Comparison of ENCODE assay signal across 1 cellular context in the genomic region with DNA sequence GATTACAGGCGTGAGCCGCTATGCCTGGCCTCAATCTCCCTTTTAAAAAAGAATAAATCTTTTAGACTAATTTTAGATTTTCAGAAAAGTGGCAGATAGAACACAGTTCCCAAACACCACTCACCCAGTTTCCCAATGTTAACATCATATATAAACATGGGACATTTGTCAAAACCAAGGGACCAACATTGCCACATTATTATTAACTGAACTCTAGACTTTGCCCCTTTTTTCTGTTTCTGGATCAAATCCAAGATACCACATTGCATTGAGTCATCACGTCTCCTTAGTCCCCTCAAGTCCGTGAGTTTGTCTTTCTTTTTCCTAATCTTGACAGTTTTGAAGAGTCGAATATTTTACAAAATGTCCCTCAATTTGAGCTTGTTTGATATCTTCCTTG.
TF ChIP-seq lines count a peak whose summit lies in the region.

No MANE protein-coding gene starts in this region.

TF ChIP-seq in GM23338, 12 proteins besides CTCF, POLR2A, EP300 and RAD21 (continued from another document):
- TF ChIP-seq, protein P1, sequence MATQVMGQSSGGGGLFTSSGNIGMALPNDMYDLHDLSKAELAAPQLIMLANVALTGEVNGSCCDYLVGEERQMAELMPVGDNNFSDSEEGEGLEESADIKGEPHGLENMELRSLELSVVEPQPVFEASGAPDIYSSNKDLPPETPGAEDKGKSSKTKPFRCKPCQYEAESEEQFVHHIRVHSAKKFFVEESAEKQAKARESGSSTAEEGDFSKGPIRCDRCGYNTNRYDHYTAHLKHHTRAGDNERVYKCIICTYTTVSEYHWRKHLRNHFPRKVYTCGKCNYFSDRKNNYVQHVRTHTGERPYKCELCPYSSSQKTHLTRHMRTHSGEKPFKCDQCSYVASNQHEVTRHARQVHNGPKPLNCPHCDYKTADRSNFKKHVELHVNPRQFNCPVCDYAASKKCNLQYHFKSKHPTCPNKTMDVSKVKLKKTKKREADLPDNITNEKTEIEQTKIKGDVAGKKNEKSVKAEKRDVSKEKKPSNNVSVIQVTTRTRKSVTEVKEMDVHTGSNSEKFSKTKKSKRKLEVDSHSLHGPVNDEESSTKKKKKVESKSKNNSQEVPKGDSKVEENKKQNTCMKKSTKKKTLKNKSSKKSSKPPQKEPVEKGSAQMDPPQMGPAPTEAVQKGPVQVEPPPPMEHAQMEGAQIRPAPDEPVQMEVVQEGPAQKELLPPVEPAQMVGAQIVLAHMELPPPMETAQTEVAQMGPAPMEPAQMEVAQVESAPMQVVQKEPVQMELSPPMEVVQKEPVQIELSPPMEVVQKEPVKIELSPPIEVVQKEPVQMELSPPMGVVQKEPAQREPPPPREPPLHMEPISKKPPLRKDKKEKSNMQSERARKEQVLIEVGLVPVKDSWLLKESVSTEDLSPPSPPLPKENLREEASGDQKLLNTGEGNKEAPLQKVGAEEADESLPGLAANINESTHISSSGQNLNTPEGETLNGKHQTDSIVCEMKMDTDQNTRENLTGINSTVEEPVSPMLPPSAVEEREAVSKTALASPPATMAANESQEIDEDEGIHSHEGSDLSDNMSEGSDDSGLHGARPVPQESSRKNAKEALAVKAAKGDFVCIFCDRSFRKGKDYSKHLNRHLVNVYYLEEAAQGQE (IDR thresholded peaks at IDR 0.05; ENCODE audit: unreplicated experiment), result no peak
- no peak for TF ChIP-seq EZH2 (IDR thresholded peaks at IDR 0.05; ENCODE audit: low read depth, unreplicated experiment)
- TF ChIP-seq, protein P2, sequence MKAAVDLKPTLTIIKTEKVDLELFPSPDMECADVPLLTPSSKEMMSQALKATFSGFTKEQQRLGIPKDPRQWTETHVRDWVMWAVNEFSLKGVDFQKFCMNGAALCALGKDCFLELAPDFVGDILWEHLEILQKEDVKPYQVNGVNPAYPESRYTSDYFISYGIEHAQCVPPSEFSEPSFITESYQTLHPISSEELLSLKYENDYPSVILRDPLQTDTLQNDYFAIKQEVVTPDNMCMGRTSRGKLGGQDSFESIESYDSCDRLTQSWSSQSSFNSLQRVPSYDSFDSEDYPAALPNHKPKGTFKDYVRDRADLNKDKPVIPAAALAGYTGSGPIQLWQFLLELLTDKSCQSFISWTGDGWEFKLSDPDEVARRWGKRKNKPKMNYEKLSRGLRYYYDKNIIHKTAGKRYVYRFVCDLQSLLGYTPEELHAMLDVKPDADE (IDR thresholded peaks at IDR 0.05), result no peak
- TF ChIP-seq ZNF114 (CRISPR knock-in tag; IDR thresholded peaks at IDR 0.05), result no peak
- TF ChIP-seq ZNF331 (CRISPR knock-in tag; IDR thresholded peaks at IDR 0.05; ENCODE audit: low read depth), result no peak
- TF ChIP-seq JUNB (IDR thresholded peaks at IDR 0.05; ENCODE audit: unreplicated experiment), result no peak
- no peak for TF ChIP-seq CREB1 (CRISPR knock-in tag; IDR thresholded peaks at IDR 0.05; ENCODE audit: low read depth)
- TF ChIP-seq NANOG (IDR thresholded peaks at IDR 0.05; ENCODE audit: borderline replicate concordance), result no peak
- no peak for TF ChIP-seq POLR2AphosphoS5 (IDR thresholded peaks at IDR 0.05; ENCODE audit: low read depth)
